In genomic region chr2:28950941-28951630, GRCh38 we compare ENCODE assay signal across 20 cellular contexts. TPM values are rescaled to one million over a fixed set of nuclear protein-coding genes. Genes with fewer than 3 reads are reported as not detected.
A peak's percentile ranks its signal among the peaks of the same experiment; 100 is the strongest.
DNase-seq lines count a peak whose midpoint lies in the region; ATAC-seq and TF ChIP-seq lines count a peak whose summit lies in the region.
"Had no signal": no experiment of that assay in that cellular context is flagged by ENCODE, and none has a peak within 500 bp of the region (broad histone marks: within the 10 kb centered on the region; RNA-seq: fewer than 3 reads in every experiment).

No MANE protein-coding gene starts in this region.

- H3K27me3 Mint-ChIP-seq in CD4-positive, alpha-beta memory T cell = no peaks in the 10 kb centered on the region
- H3K27me3 Mint-ChIP-seq: activated B cell treated with CpG ODN at 0.5 μM for 24 hours; CD8-positive, alpha-beta memory T cell; naive B cell had no signal

- intact Hi-C loops in A673 (cut with micrococcal nuclease; ENCODE audit: unreplicated experiment) (no loop called here), prostate gland (cut with DNase I) (loop anchor here (10.0 kb wide), 2 partner anchors 126 to 894 kb away; no protein-coding TSS in a partner anchor)
- intact Hi-C loops in CD4-positive, alpha-beta memory T cell (cut with micrococcal nuclease) = loop anchor here (10.0 kb wide), 1 partner anchor 386 kb away; no protein-coding TSS in a partner anchor

- peaks cover 6% of the 10 kb centered on the region for H3K4me1 ChIP-seq in A673 (ENCODE audit: insufficient read depth, low read length, poor library complexity, severe bottlenecking)
- H3K4me1 ChIP-seq in prostate gland (replicated peaks) = no peaks in the 10 kb centered on the region
- peaks cover 2% of the 10 kb centered on the region for H3K4me1 ChIP-seq in CD4-positive, alpha-beta memory T cell (ENCODE audit: insufficient read depth, low read length)
- peaks cover 4% of the 10 kb centered on the region for H3K4me1 ChIP-seq in osteoblast (ENCODE audit: insufficient read depth, low read length)
- H3K4me1 ChIP-seq: thyroid gland had no signal

- no peak overlapping the region for H3K4me3 ChIP-seq in A673 (ENCODE audit: low read depth, low read length, poor library complexity, severe bottlenecking)
- H3K4me3 ChIP-seq in prostate gland = no peak overlapping the region
- H3K4me3 ChIP-seq in CD4-positive, alpha-beta memory T cell (ENCODE audit: low read length in 2 of 2) = no peak overlapping the region
- no peak overlapping the region for H3K4me3 ChIP-seq in osteoblast (ENCODE audit: insufficient read depth, low read length)
- H3K4me3 ChIP-seq: dorsolateral prefrontal cortex, lung, spleen, thyroid gland had no signal

- no peak overlapping the region for H2AFZ ChIP-seq in osteoblast (ENCODE audit: low read length)

- 97% methylated on average over 12 of the region's 12 CpGs for WGBS in prostate gland

- H3K36me3 ChIP-seq in A673 (ENCODE audit: insufficient read depth, low read length, poor library complexity, severe bottlenecking) = peaks cover 36% of the 10 kb centered on the region
- H3K36me3 ChIP-seq in prostate gland = no peaks in the 10 kb centered on the region
- H3K36me3 ChIP-seq in CD4-positive, alpha-beta memory T cell (ENCODE audit: insufficient read depth, low read length) = peaks cover 15% of the 10 kb centered on the region
- H3K36me3 ChIP-seq in osteoblast (ENCODE audit: insufficient read depth, low read length) = peaks cover 26% of the 10 kb centered on the region

- no TSS peak for BruUV-seq in A673 (replicated peaks; lab: Mats Ljungman, UMichigan)

- H3K27ac ChIP-seq in A673 (ENCODE audit: low read depth, low read length, poor library complexity, severe bottlenecking) (peak overlapping the region; percentile 19), prostate gland (peak overlapping the region; percentile 55 to 60), osteoblast (ENCODE audit: low read depth, low read length) (no peak overlapping the region)
- no peak overlapping the region for H3K27ac ChIP-seq in CD4-positive, alpha-beta memory T cell (ENCODE audit: low read depth, low read length)

- no peak overlapping the region for H3K4me2 ChIP-seq in osteoblast (ENCODE audit: insufficient read depth, low read length)

- ATAC-seq in HG03097 (IDR thresholded peaks at IDR 0.05; ENCODE audit: low FRiP score, unreplicated experiment) = no peak

- H3K9me3 ChIP-seq in A673 (ENCODE audit: low read depth, low read length, poor library complexity, severe bottlenecking) (peaks cover 11% of the 10 kb centered on the region), prostate gland (no peaks in the 10 kb centered on the region), osteoblast (ENCODE audit: low read depth, low read length) (no peaks in the 10 kb centered on the region)
- no peaks in the 10 kb centered on the region for H3K9me3 ChIP-seq in CD4-positive, alpha-beta memory T cell (ENCODE audit: control insufficient read depth in 1 of 2, low read length in 2 of 2)
- H3K9me3 ChIP-seq: thyroid gland had no signal

- no peaks in the 10 kb centered on the region for H3K79me2 ChIP-seq in osteoblast (ENCODE audit: insufficient read depth, low read length)

- POLR2A ChIA-PET in A673 (lab: Charles Lee; ENCODE audit: low non-redundant PET) = no interaction called here
- POLR2A ChIA-PET in CD4-positive, alpha-beta memory T cell (lab: Charles Lee; ENCODE audit: partially characterized antibody) = no interaction called here

- peaks cover 0 to 10% (median 2%) of the 10 kb centered on the region in 4 donors for H3K4me1 Mint-ChIP-seq in CD4-positive, alpha-beta memory T cell
- H3K4me1 Mint-ChIP-seq: activated B cell treated with CpG ODN at 0.5 μM for 24 hours had no signal

- no peaks in the 10 kb centered on the region for H3K9me3 Mint-ChIP-seq in CD4-positive, alpha-beta memory T cell
- H3K9me3 Mint-ChIP-seq: CD8-positive, alpha-beta memory T cell had no signal

- DNase-seq in A673 (ENCODE audit: low spot score) = peak; percentile 61
- peak; percentile 92 for DNase-seq in NCI-H82 (lab: John Stamatoyannopoulos, UW)
- peak; percentile 5 to 13 for DNase-seq in erythroblast (lab: John Stamatoyannopoulos, UW)
- DNase-seq in prostate gland (ENCODE audit: low spot score) = no peak
- no peak for DNase-seq in CD4-positive, alpha-beta memory T cell
- no peak for DNase-seq in stimulated activated CD4-positive, alpha-beta T cell treated with anti-CD3 and anti-CD28 coated beads, Interleukin-2, amount 100 ng/mL, for 24 hours
- no peak for DNase-seq in osteoblast (ENCODE audit: insufficient read length, low spot score, missing footprints)
- DNase-seq: activated B cell treated with CpG ODN at 0.5 μM for 24 hours; activated CD8-positive, alpha-beta memory T cell treated with anti-CD3 and anti-CD28 coated beads for 24 hours; CD8-positive, alpha-beta memory T cell; DND-41; dorsolateral prefrontal cortex; glutamatergic neuron; naive B cell; NCI-H1694; NCI-H2227 treated with DMSO at 0.1 percent for 48 hours; spleen; thyroid gland had no signal

- TF ChIP-seq POLR2A in erythroblast (IDR thresholded peaks at IDR 0.05; ENCODE audit: low read length) = no peak
- no peak for TF ChIP-seq POLR2A in prostate gland (IDR thresholded peaks at IDR 0.05)

- no peak overlapping the region for H3K27ac Mint-ChIP-seq in CD4-positive, alpha-beta memory T cell
- H3K27ac Mint-ChIP-seq: activated B cell treated with CpG ODN at 0.5 μM for 24 hours had no signal

- CTCF ChIA-PET in A673 (lab: Charles Lee) = no interaction called here
- CTCF ChIA-PET in CD4-positive, alpha-beta memory T cell (lab: Charles Lee; ENCODE audit: partially characterized antibody) = interaction anchor here (1.3 to 1.6 kb wide), 4 partner anchors 10 to 385 kb away, joined by 3 to 4 read pairs (median 3); no protein-coding TSS in a partner anchor

- peaks cover 18 to 19% of the 10 kb centered on the region in 2 donors for H3K36me3 Mint-ChIP-seq in CD4-positive, alpha-beta memory T cell

- H3K27me3 ChIP-seq in A673 (replicated peaks; ENCODE audit: insufficient read depth, low read depth, low read length, poor library complexity) (no peaks in the 10 kb centered on the region), prostate gland (replicated peaks; ENCODE audit: insufficient read depth) (no peaks in the 10 kb centered on the region), osteoblast (ENCODE audit: insufficient read depth, low read length) (peaks cover 5% of the 10 kb centered on the region)
- no peaks in the 10 kb centered on the region for H3K27me3 ChIP-seq in CD4-positive, alpha-beta memory T cell (ENCODE audit: insufficient read depth, low read length)
- H3K27me3 ChIP-seq: dorsolateral prefrontal cortex, spleen, thyroid gland had no signal

- peaks cover 7% of the 10 kb centered on the region for H4K20me1 ChIP-seq in osteoblast (ENCODE audit: insufficient read depth, low read length)

- no peak overlapping the region for H3K4me3 Mint-ChIP-seq in CD4-positive, alpha-beta memory T cell
- H3K4me3 Mint-ChIP-seq: activated B cell treated with CpG ODN at 0.5 μM for 24 hours; CD8-positive, alpha-beta memory T cell had no signal

- no peak for TF ChIP-seq CTCF in A673 (conservative IDR thresholded peaks at IDR 0.05; ENCODE audit: low read depth, low read length)
- TF ChIP-seq CTCF in prostate gland (IDR thresholded peaks at IDR 0.05) = no peak
- TF ChIP-seq CTCF in osteoblast (IDR thresholded peaks at IDR 0.05; ENCODE audit: extremely low read depth, low read depth, low read length) = no peak

RNA-seq across cellular contexts. Expression of gene TOGARAM2, which starts 30.0 kb away (rescaled TPM):
- total RNA-seq in A673 (2021) (0.31 and 0.75 TPM in 2 replicates), prostate gland (under 1 TPM; 0.36 to 0.62 TPM), osteoblast (under 0.01 and 0.72 TPM in 2 replicates)
- 1 to 10 TPM; 1.8 to 2.7 TPM for total RNA-seq in CD4-positive, alpha-beta memory T cell
- 1 to 10 TPM in 1 of 2 donors, under 1 TPM in 1; 0.46 to 1.6 TPM for polyA plus RNA-seq in CD4-positive, alpha-beta memory T cell
- total RNA-seq: activated B cell treated with CpG ODN at 0.5 μM for 24 hours had no signal

RNA-seq across cellular contexts. Expression of gene WDR43, which starts 56.6 kb away (rescaled TPM):
- total RNA-seq in A673 (2021) (121 and 145 TPM in 2 replicates), prostate gland (10 to 100 TPM; 30.6 to 36.9 TPM), osteoblast (71.6 and 79.3 TPM in 2 replicates)
- 10 to 100 TPM; 52.9 to 57.5 TPM for total RNA-seq in CD4-positive, alpha-beta memory T cell
- 10 to 100 TPM; 36.2 to 57.9 TPM for polyA plus RNA-seq in CD4-positive, alpha-beta memory T cell

Comparison
In these comparisons a context has a peak if more than half of its experiments do, and no peak if none do; other contexts are left out.
1. DNase-seq: peak in A673 (single experiment), NCI-H82 (single experiment) and erythroblast (2 of 2); none in prostate gland (single experiment), CD4-positive, alpha-beta memory T cell (0 of 5), stimulated activated CD4-positive, alpha-beta T cell treated with anti-CD3 and anti-CD28 coated beads, Interleukin-2, amount 100 ng/mL, for 24 hours (0 of 2) and osteoblast (single experiment).
2. H3K27ac ChIP-seq: peak in A673 (single experiment) and prostate gland (2 of 2); none in CD4-positive, alpha-beta memory T cell (single experiment) and osteoblast (single experiment).